8 cellular contexts compared by ENCODE assay signal in the genomic region with DNA sequence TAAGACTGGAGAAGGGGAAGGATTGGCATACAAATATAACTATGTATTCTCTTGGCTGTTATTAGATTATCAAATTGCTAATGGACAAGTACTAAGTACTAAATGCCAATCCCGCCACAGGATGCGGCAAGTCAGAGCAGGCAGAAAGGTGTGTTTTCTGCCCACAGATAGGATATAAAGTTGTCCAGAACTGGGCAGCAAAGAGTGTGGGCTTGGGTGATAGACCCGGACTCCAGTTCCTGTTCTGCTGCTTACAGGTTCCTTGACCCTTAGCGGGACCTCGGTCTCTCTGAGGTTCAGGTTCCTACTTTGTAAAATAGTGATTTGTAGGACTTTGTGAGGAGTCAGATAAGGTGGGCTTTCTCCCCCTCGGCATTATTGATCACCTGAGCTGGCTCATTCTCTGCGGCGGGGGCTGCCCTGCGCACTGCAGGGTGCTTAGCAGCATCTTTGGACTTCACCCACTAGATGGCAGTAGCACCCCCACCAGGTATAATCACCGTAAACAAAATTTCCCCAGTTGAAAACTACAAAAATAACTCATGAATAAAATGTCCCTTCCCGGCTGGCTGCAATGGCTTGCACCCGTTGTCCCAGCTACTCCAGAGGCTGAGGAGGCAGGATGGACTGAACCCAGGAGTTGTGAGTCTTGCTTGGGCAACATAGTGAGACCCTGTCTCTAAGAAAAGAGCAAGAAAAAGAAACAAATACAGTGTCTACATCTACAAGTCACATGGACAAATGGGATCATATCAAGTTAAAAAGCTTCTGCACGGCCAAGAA.
DNase-seq lines count a peak whose midpoint lies in the region; ATAC-seq and TF ChIP-seq lines count a peak whose summit lies in the region.

No MANE protein-coding gene starts in this region.

- 32 to 37% methylated on average over 12 to 13 of the region's 13 CpGs for WGBS in thyroid gland, 2 donors

- no peaks in the 10 kb centered on the region for H3K9me3 ChIP-seq in thyroid gland

- intact Hi-C loops in thyroid gland (cut with DNase I) = no loop called here

- H3K27me3 ChIP-seq in H7 (ENCODE audit: control insufficient read depth, insufficient read depth, low read length) (peaks cover 2% of the 10 kb centered on the region; the same call in 1 of the 2 replicates), kidney epithelial cell (ENCODE audit: control insufficient read depth, insufficient read depth, low read length) (no peaks in the 10 kb centered on the region), thyroid gland (no peaks in the 10 kb centered on the region)

- H3K4me3 ChIP-seq in H7 (ENCODE audit: insufficient read depth, low read depth, low read length) (no peak overlapping the region), LNCaP clone FGC (ENCODE audit: low read depth, low read length) (no peak overlapping the region), kidney epithelial cell (ENCODE audit: low read depth, low read length) (no peak overlapping the region), thyroid gland (replicated peaks in 1 of 3) (no peak overlapping the region)

- peak; percentile 1 for DNase-seq in activated CD4-positive, CD25-positive, alpha-beta regulatory T cell treated with anti-CD3 and anti-CD28 coated beads, Interleukin-2, amount 50 U/mL, for 16 hours (ENCODE audit: low read depth, low spot score)
- DNase-seq in activated CD4-positive, CD25-positive, alpha-beta regulatory T cell (lab: John Stamatoyannopoulos, UW) = no peak
- DNase-seq in H7 (peak; percentile 43), LNCaP clone FGC (ENCODE audit: low read depth) (no peak), kidney epithelial cell (ENCODE audit: low read depth) (no peak), thyroid gland (peak; percentile 11 to 13), T-helper 9 cell (no peak)

- H3K36me3 ChIP-seq in H7 (replicated peaks; ENCODE audit: control insufficient read depth, insufficient read depth, low read length) (no peaks in the 10 kb centered on the region), kidney epithelial cell (ENCODE audit: control insufficient read depth, insufficient read depth, low read length) (no peaks in the 10 kb centered on the region), thyroid gland (no peaks in the 10 kb centered on the region)

- no peak overlapping the region for H3K4me3 Mint-ChIP-seq in activated T-helper 17 cell treated with anti-CD3 and anti-CD28 coated beads, Interleukin-2, amount 50 U/mL, for 72 hours

- H3K4me1 ChIP-seq in thyroid gland = no peaks in the 10 kb centered on the region

- H3K36me3 Mint-ChIP-seq in activated T-helper 17 cell treated with anti-CD3 and anti-CD28 coated beads, Interleukin-2, amount 50 U/mL, for 72 hours (ENCODE audit: low read depth) = no peaks in the 10 kb centered on the region

- TF ChIP-seq CTCF in LNCaP clone FGC (IDR thresholded peaks at IDR 0.05; ENCODE audit: control insufficient read depth, extremely low read depth, insufficient read depth) (peak; percentile 73), kidney epithelial cell (IDR thresholded peaks at IDR 0.05; ENCODE audit: insufficient read depth, low read length, poor library complexity, severe bottlenecking) (peak; percentile 83), thyroid gland (IDR thresholded peaks at IDR 0.05) (peak in 3 of 6 experiments; percentile 27 to 69 (median 35))

- H3K4me1 Mint-ChIP-seq in activated T-helper 17 cell treated with anti-CD3 and anti-CD28 coated beads, Interleukin-2, amount 50 U/mL, for 72 hours = no peaks in the 10 kb centered on the region

- H3K27me3 Mint-ChIP-seq in activated T-helper 17 cell treated with anti-CD3 and anti-CD28 coated beads, Interleukin-2, amount 50 U/mL, for 72 hours = peaks cover 19% of the 10 kb centered on the region

- no peak overlapping the region for H3K27ac ChIP-seq in thyroid gland

- TF ChIP-seq POLR2A in thyroid gland (IDR thresholded peaks at IDR 0.05) = no peak

- ATAC-seq in activated T-helper 17 cell treated with anti-CD3 and anti-CD28 coated beads, Interleukin-2, amount 50 U/mL, for 72 hours (replicated peaks) = peak; percentile 48

- H3K27ac Mint-ChIP-seq in activated T-helper 17 cell treated with anti-CD3 and anti-CD28 coated beads, Interleukin-2, amount 50 U/mL, for 72 hours = no peak overlapping the region

- no peaks in the 10 kb centered on the region for H3K9me3 Mint-ChIP-seq in activated T-helper 17 cell treated with anti-CD3 and anti-CD28 coated beads, Interleukin-2, amount 50 U/mL, for 72 hours

Comparison
In these comparisons a context has a peak if more than half of its experiments do, and no peak if none do; other contexts are left out.
1. DNase-seq: peak in activated CD4-positive, CD25-positive, alpha-beta regulatory T cell treated with anti-CD3 and anti-CD28 coated beads, Interleukin-2, amount 50 U/mL, for 16 hours (single experiment), H7 (single experiment) and thyroid gland (2 of 2); none in activated CD4-positive, CD25-positive, alpha-beta regulatory T cell (0 of 4), LNCaP clone FGC (single experiment), kidney epithelial cell (single experiment) and T-helper 9 cell (single experiment).